In the genomic region with DNA sequence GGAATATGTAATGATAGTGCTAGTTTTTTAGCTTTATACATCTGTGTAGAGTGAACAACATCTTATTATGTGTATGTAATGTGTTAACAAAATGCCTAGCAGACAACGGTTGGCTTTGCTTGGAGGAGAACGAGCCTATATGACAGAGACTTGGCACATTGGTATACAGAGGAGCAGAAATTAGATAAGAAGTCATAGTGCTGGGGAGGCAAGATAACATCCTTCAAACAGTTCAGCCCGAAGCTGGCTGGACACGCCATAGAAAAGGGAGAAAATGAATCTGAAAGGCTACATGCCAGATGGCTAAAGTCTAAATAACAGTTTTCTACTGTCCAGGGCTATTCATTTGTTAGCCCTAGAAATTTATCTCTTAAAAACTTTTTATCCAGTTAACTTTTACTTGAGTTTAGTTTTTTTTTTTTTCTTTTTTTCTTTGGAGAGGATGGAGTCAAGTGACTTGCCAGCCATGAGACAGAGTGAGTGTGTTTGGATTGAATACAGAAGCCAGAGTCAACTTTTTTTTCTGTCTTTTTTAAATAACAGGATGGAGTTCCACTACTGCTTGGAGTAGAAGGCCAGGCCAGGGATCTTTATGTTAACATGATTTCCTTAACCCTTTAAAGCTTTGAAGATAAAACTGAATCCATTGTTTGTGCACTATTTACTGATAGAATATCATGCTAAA, we compare ENCODE assay signal across 19 cellular contexts.
DNase-seq lines count a peak whose midpoint lies in the region; ATAC-seq and TF ChIP-seq lines count a peak whose summit lies in the region.
"Had no signal": no experiment of that assay in that cellular context is flagged by ENCODE, and none has a peak within 500 bp of the region (broad histone marks: within the 10 kb centered on the region; RNA-seq: fewer than 3 reads in every experiment).

No MANE protein-coding gene starts in this region.

- H3K36me3 ChIP-seq in SK-N-SH (replicated peaks in 1 of 2; ENCODE audit: control insufficient read depth in 1 of 2, insufficient read depth in 2 of 2, low read length in 1 of 2) = no peaks in the 10 kb centered on the region
- no peaks in the 10 kb centered on the region for H3K36me3 ChIP-seq in osteoblast (ENCODE audit: insufficient read depth, low read length)
- no peaks in the 10 kb centered on the region for H3K36me3 ChIP-seq in vagina
- H3K36me3 ChIP-seq: adrenal gland, SJSA1, WERI-Rb-1 had no signal

- H3K9me3 ChIP-seq in SK-N-SH (no peaks in the 10 kb centered on the region), osteoblast (ENCODE audit: low read depth, low read length) (no peaks in the 10 kb centered on the region), vagina (no peaks in the 10 kb centered on the region)
- H3K9me3 ChIP-seq: adrenal gland, SJSA1 had no signal

- no peak for TF ChIP-seq EP300 in SK-N-SH (IDR thresholded peaks at IDR 0.05; ENCODE audit: borderline replicate concordance in 1 of 2, low read depth in 1 of 2, low read length in 1 of 2)

- H2AFZ ChIP-seq in SK-N-SH (ENCODE audit: low read depth) (no peak overlapping the region), osteoblast (ENCODE audit: low read length) (peak overlapping the region; percentile 21)

- intact Hi-C loops in left ventricle myocardium superior (cut with micrococcal nuclease) (no loop called here), vagina (cut with DNase I) (no loop called here)

- no peak for TF ChIP-seq POLR2A in vagina (IDR thresholded peaks at IDR 0.05)

- TF ChIP-seq RAD21 in SK-N-SH (IDR thresholded peaks at IDR 0.05; ENCODE audit: low read length) = no peak

- no peaks in the 10 kb centered on the region for H4K20me1 ChIP-seq in SK-N-SH (ENCODE audit: insufficient read depth)
- no peaks in the 10 kb centered on the region for H4K20me1 ChIP-seq in osteoblast (ENCODE audit: insufficient read depth, low read length)

- 87% methylated on average over 4 of the region's 4 CpGs for WGBS in SK-N-SH (ENCODE audit: low lambda C conversion rate)

- no peak overlapping the region for H3K4me3 ChIP-seq in SK-N-SH (ENCODE audit: low read depth in 2 of 2, low read length in 1 of 2)
- H3K4me3 ChIP-seq in osteoblast (ENCODE audit: insufficient read depth, low read length) = no peak overlapping the region
- H3K4me3 ChIP-seq in vagina = no peak overlapping the region
- H3K4me3 ChIP-seq: adrenal gland, SJSA1 had no signal

- H3K79me2 ChIP-seq in SK-N-SH (ENCODE audit: insufficient read depth) = no peaks in the 10 kb centered on the region
- no peaks in the 10 kb centered on the region for H3K79me2 ChIP-seq in osteoblast (ENCODE audit: insufficient read depth, low read length)

- H3K4me1 ChIP-seq in SK-N-SH (ENCODE audit: control insufficient read depth in 1 of 2, insufficient read depth in 2 of 2, low read depth in 1 of 2, low read length in 1 of 2) (peaks cover 9 to 12% of the 10 kb centered on the region in 2 experiments; a peak in 3 of 4 replicates), osteoblast (ENCODE audit: insufficient read depth, low read length) (peaks cover 22% of the 10 kb centered on the region), vagina (peaks cover 59% of the 10 kb centered on the region)

- peak overlapping the region in 1 of 2 experiments; percentile 14; a peak in 2 of 4 replicates for H3K27ac ChIP-seq in SK-N-SH (ENCODE audit: low read depth in 2 of 2, low read length in 1 of 2)
- H3K27ac ChIP-seq in osteoblast (ENCODE audit: low read depth, low read length) = no peak overlapping the region
- peak overlapping the region; percentile 65 for H3K27ac ChIP-seq in vagina
- H3K27ac ChIP-seq: 22Rv1, KMS-11, SJSA1, WERI-Rb-1 had no signal

- peaks cover 8% of the 10 kb centered on the region for H3F3A ChIP-seq in SK-N-SH (replicated peaks; ENCODE audit: insufficient read depth)

- no peak overlapping the region for H3K9ac ChIP-seq in SK-N-SH
- H3K9ac ChIP-seq: KMS-11 had no signal

- POLR2A ChIA-PET in SK-N-SH (lab: Yijun Ruan, JAX) = no interaction called here

- H3K27me3 ChIP-seq in SK-N-SH (ENCODE audit: insufficient read depth) (no peaks in the 10 kb centered on the region), osteoblast (ENCODE audit: insufficient read depth, low read length) (no peaks in the 10 kb centered on the region), vagina (no peaks in the 10 kb centered on the region)
- H3K27me3 ChIP-seq: adrenal gland, SJSA1 had no signal

- CTCF ChIA-PET in SK-N-SH (lab: Yijun Ruan, JAX) = interaction anchor here (1.2 to 1.6 kb wide), 3 partner anchors 15 to 83 kb away, joined by 3 to 5 read pairs (median 3); no protein-coding TSS in a partner anchor

- H3K4me2 ChIP-seq in SK-N-SH = no peak overlapping the region
- no peak overlapping the region for H3K4me2 ChIP-seq in osteoblast (ENCODE audit: insufficient read depth, low read length)
- H3K4me2 ChIP-seq: KMS-11 had no signal

- TF ChIP-seq CTCF in SK-N-SH (IDR thresholded peaks at IDR 0.05) (no peak), osteoblast (IDR thresholded peaks at IDR 0.05; ENCODE audit: extremely low read depth, low read depth, low read length) (no peak), vagina (IDR thresholded peaks at IDR 0.05) (no peak)

- DNase-seq in SK-N-SH (no peak), left ventricle myocardium superior (peak; percentile 25), osteoblast (ENCODE audit: insufficient read length, low spot score, missing footprints) (no peak), vagina (ENCODE audit: extremely low spot score in 2 of 2) (no peak), cortex of kidney (lab: John Stamatoyannopoulos, UW) (no peak), DMS79 treated with DMSO at 0.1 percent for 48 hours (lab: John Stamatoyannopoulos, UW) (no peak), NCI-H82 (lab: John Stamatoyannopoulos, UW) (no peak)
- DNase-seq: activated T-cell treated with anti-CD3 and anti-CD28 coated beads, Interleukin-2, amount 50 U/mL, for 1 hour; CD8-positive, alpha-beta T cell; glutamatergic neuron; NCI-H2029; NCI-H69; stimulated activated naive CD4-positive, alpha-beta T cell treated with Interleukin-2 at 50 U/mL for 16 hours; WERI-Rb-1 had no signal

- no peaks in the 10 kb centered on the region for H3K9me2 ChIP-seq in SK-N-SH

- ATAC-seq in SK-N-SH treated with all-trans-retinoic acid at 6 μM for 48 hours (no peak), left ventricle myocardium superior (peak; percentile 66)
- ATAC-seq: CD8-positive, alpha-beta T cell had no signal

TF ChIP-seq in SK-N-SH treated with all-trans-retinoic acid at 6 μM for 48 hours, 23 proteins besides CTCF, POLR2A, EP300 and RAD21:
- TF ChIP-seq TOX (CRISPR knock-in tag; IDR thresholded peaks at IDR 0.05; ENCODE audit: borderline replicate concordance) (no peak), ZFP30 (CRISPR knock-in tag; IDR thresholded peaks at IDR 0.05) (peak; percentile 73)

TF ChIP-seq in SK-N-SH, 30 proteins besides CTCF, POLR2A, EP300 and RAD21:
- no peak for TF ChIP-seq TCF12 (IDR thresholded peaks at IDR 0.05)
- TF ChIP-seq, protein P1, sequence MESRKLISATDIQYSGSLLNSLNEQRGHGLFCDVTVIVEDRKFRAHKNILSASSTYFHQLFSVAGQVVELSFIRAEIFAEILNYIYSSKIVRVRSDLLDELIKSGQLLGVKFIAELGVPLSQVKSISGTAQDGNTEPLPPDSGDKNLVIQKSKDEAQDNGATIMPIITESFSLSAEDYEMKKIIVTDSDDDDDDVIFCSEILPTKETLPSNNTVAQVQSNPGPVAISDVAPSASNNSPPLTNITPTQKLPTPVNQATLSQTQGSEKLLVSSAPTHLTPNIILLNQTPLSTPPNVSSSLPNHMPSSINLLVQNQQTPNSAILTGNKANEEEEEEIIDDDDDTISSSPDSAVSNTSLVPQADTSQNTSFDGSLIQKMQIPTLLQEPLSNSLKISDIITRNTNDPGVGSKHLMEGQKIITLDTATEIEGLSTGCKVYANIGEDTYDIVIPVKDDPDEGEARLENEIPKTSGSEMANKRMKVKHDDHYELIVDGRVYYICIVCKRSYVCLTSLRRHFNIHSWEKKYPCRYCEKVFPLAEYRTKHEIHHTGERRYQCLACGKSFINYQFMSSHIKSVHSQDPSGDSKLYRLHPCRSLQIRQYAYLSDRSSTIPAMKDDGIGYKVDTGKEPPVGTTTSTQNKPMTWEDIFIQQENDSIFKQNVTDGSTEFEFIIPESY (IDR thresholded peaks at IDR 0.05; ENCODE audit: borderline replicate concordance, low read depth) = no peak
- no peak for TF ChIP-seq NFIC (IDR thresholded peaks at IDR 0.05; ENCODE audit: borderline replicate concordance)
- no peak for TF ChIP-seq RXRA (IDR thresholded peaks at IDR 0.05; ENCODE audit: borderline replicate concordance, low read depth)
- TF ChIP-seq GABPA (IDR thresholded peaks at IDR 0.05; ENCODE audit: low read depth) = no peak
- TF ChIP-seq TAF1 (IDR thresholded peaks at IDR 0.05; ENCODE audit: borderline replicate concordance, low read depth, low read length) = no peak
- TF ChIP-seq GATA2 (CRISPR knock-in tag; IDR thresholded peaks at IDR 0.05) = no peak
- TF ChIP-seq CHD2 (IDR thresholded peaks at IDR 0.05; ENCODE audit: low read length, partially characterized antibody) = no peak
- TF ChIP-seq SMC3 (IDR thresholded peaks at IDR 0.05; ENCODE audit: low read depth, low read length) = no peak
- TF ChIP-seq, protein P2, sequence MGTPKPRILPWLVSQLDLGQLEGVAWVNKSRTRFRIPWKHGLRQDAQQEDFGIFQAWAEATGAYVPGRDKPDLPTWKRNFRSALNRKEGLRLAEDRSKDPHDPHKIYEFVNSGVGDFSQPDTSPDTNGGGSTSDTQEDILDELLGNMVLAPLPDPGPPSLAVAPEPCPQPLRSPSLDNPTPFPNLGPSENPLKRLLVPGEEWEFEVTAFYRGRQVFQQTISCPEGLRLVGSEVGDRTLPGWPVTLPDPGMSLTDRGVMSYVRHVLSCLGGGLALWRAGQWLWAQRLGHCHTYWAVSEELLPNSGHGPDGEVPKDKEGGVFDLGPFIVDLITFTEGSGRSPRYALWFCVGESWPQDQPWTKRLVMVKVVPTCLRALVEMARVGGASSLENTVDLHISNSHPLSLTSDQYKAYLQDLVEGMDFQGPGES (IDR thresholded peaks at IDR 0.05; ENCODE audit: low read depth, low read length) = no peak
